Comparison of ENCODE assay signal across 3 cellular contexts in genomic region chr11:68617925-68618809, GRCh38.
TF ChIP-seq lines count a peak whose summit lies in the region.

No MANE protein-coding gene starts in this region.

TF ChIP-seq in SK-N-SH treated with all-trans-retinoic acid at 6 μM for 48 hours, 23 proteins besides CTCF, POLR2A, EP300 and RAD21 (continued from another document and continues in another):
- no peak for TF ChIP-seq TSHZ2 (CRISPR knock-in tag; IDR thresholded peaks at IDR 0.05)
- no peak for TF ChIP-seq GLIS3 (CRISPR knock-in tag; IDR thresholded peaks at IDR 0.05)
- TF ChIP-seq PATZ1 (CRISPR knock-in tag; IDR thresholded peaks at IDR 0.05; ENCODE audit: borderline replicate concordance): no peak
- TF ChIP-seq CREB5 (CRISPR knock-in tag; IDR thresholded peaks at IDR 0.05; ENCODE audit: low read depth): no peak
- no peak for TF ChIP-seq ARNTL (CRISPR knock-in tag; IDR thresholded peaks at IDR 0.05; ENCODE audit: borderline replicate concordance, low read depth)
- no peak for TF ChIP-seq POU6F1 (CRISPR knock-in tag; IDR thresholded peaks at IDR 0.05; ENCODE audit: borderline replicate concordance, low read depth)

TF ChIP-seq in SK-N-SH, 30 proteins besides CTCF, POLR2A, EP300 and RAD21 (continued from another document):
- no peak for TF ChIP-seq USF2 (IDR thresholded peaks at IDR 0.05; ENCODE audit: borderline replicate concordance, low read depth, low read length)
- no peak for TF ChIP-seq FOXM1 (IDR thresholded peaks at IDR 0.05; ENCODE audit: low read depth)
- TF ChIP-seq USF1 (IDR thresholded peaks at IDR 0.05; ENCODE audit: borderline replicate concordance, low read depth): no peak
- TF ChIP-seq FOSL2 (IDR thresholded peaks at IDR 0.05; ENCODE audit: borderline replicate concordance, low read depth): no peak
- no peak for TF ChIP-seq ZBTB33 (IDR thresholded peaks at IDR 0.05; ENCODE audit: borderline replicate concordance, low read depth)
- TF ChIP-seq NFIC (IDR thresholded peaks at IDR 0.05; ENCODE audit: borderline replicate concordance): no peak
- no peak for TF ChIP-seq ELF1 (IDR thresholded peaks at IDR 0.05)
- TF ChIP-seq FOXJ3 (CRISPR knock-in tag; IDR thresholded peaks at IDR 0.05): no peak
- no peak for TF ChIP-seq YY1 (IDR thresholded peaks at IDR 0.05; ENCODE audit: low read depth)
- TF ChIP-seq SMC3 (IDR thresholded peaks at IDR 0.05; ENCODE audit: low read depth, low read length): no peak
- no peak for TF ChIP-seq MXI1 (IDR thresholded peaks at IDR 0.05; ENCODE audit: low read depth, low read length)

TF ChIP-seq in HCT116, 20 proteins besides CTCF, POLR2A, EP300 and RAD21 (continued from another document):
- TF ChIP-seq REST (IDR thresholded peaks at IDR 0.05; ENCODE audit: low read depth) (no peak), SP1 (IDR thresholded peaks at IDR 0.05; ENCODE audit: low read depth) (no peak), ZFX (IDR thresholded peaks at IDR 0.05) (no peak), ZNF274 (IDR thresholded peaks at IDR 0.05; ENCODE audit: low read depth, low read length) (no peak), EGR1 (IDR thresholded peaks at IDR 0.05; ENCODE audit: low read depth) (no peak), JUND (IDR thresholded peaks at IDR 0.05) (no peak), CBX3 (IDR thresholded peaks at IDR 0.05; ENCODE audit: low read depth) (no peak), ATF3 (IDR thresholded peaks at IDR 0.05) (no peak)
